1 cellular context compared by ENCODE assay signal in genomic region chr10:127738512-127739424, GRCh38.
TF ChIP-seq lines count a peak whose summit lies in the region.

No MANE protein-coding gene starts in this region.

TF ChIP-seq in IMR-90, 13 proteins besides CTCF, POLR2A, EP300 and RAD21 (continued from another document):
- TF ChIP-seq USF2 (IDR thresholded peaks at IDR 0.05; ENCODE audit: low read depth, low read length) (no peak), CHD1 (IDR thresholded peaks at IDR 0.05; ENCODE audit: low read depth, low read length) (no peak), FOS (IDR thresholded peaks at IDR 0.05; ENCODE audit: low read depth, low read length) (no peak), MAFK (IDR thresholded peaks at IDR 0.05; ENCODE audit: low read depth, low read length) (no peak), BHLHE40 (IDR thresholded peaks at IDR 0.05; ENCODE audit: low read depth, low read length) (no peak), MXI1 (IDR thresholded peaks at IDR 0.05; ENCODE audit: borderline replicate concordance, low read depth, low read length) (no peak), NFE2L2 (IDR thresholded peaks at IDR 0.05; ENCODE audit: low read depth, low read length) (no peak)
